ENCODE assay signal across 8 cellular contexts in the genomic region with DNA sequence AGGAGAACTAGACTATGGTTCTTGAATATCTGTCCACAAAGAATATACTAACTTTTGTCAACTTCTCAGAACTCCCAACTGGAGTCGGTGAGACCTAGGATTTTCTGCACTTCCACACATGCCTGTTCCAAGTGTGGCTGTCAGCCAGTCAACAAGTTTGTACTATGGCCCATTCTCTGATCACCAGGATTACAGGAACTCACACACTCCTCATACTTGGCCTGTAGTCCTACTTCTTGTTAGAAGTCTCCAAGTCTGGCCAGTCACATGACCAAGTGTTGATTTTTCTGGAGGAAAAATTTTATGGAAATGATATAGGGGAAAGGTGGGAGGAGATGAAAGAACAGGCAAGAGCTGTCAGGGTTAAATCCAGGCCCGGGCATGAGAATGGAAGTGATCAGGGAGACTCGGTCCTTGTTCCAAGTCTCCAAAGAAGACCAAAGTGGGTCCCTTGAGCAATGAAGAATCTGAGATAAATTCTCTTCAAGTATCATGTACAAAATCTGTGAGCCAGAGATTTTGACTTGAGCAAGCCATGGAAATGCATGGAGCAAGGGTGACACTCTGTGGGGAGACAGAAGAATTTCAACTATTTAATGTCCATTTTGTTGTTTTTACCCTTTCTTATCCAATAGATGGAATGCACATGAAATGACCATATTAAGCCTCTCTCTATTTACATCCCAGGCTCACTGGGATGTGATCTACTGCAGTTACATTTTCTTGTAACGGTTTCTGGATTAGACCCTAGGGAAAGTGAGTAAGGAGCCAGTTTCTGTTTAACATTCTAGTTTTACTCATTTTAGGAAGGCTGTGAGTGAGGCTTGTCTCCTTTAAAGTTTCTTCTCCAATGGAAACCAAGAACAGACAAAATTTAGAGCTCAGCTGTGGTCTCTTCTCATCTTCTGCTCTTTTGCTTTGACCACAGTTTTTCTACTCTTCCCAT.
DNase-seq lines count a peak whose midpoint lies in the region; ATAC-seq and TF ChIP-seq lines count a peak whose summit lies in the region.

No MANE protein-coding gene starts in this region.

- no peak for ATAC-seq in GM18907 (IDR thresholded peaks at IDR 0.05; ENCODE audit: unreplicated experiment)

- DNase-seq in GM12865 (ENCODE audit: low read depth) (peak; percentile 36), NCI-H2107 (lab: John Stamatoyannopoulos, UW) (peak; percentile 17), T47D (ENCODE audit: low read depth in 1 of 2, low spot score in 1 of 2) (peak; percentile 24 to 61), left kidney (ENCODE audit: low read depth, low spot score) (peak; percentile 80), NCI-H69 (lab: John Stamatoyannopoulos, UW) (no peak)
- DNase-seq in activated CD8-positive, alpha-beta memory T cell treated with anti-CD3 and anti-CD28 coated beads for 24 hours: no peak
- no peak for DNase-seq in activated naive CD4-positive, alpha-beta T cell (lab: John Stamatoyannopoulos, UW)

- TF ChIP-seq CTCF in GM12865 (IDR thresholded peaks at IDR 0.05; ENCODE audit: insufficient read depth, low read depth, low read length, missing control alignments): peak; percentile 26

- no peak overlapping the region for H3K4me3 ChIP-seq in GM12865 (ENCODE audit: low read depth, low read length)

- in situ Hi-C loops in T47D (cut with HindIII; ENCODE audit: low pct_unique_long_range_greater_than_20kb, low sequenced_read_pairs): no loop called here

Comparison
In these comparisons a context has a peak if more than half of its experiments do, and no peak if none do; other contexts are left out.
1. DNase-seq: peak in GM12865 (single experiment), NCI-H2107 (single experiment), T47D (2 of 2) and left kidney (single experiment); none in activated CD8-positive, alpha-beta memory T cell treated with anti-CD3 and anti-CD28 coated beads for 24 hours (single experiment), activated naive CD4-positive, alpha-beta T cell (0 of 4) and NCI-H69 (single experiment).